18 cellular contexts compared by ENCODE assay signal in genomic region chr5:178246736-178247135, GRCh38. TPM values are rescaled to one million over a fixed set of nuclear protein-coding genes. Genes with fewer than 3 reads are reported as not detected.
DNase-seq lines count a peak whose midpoint lies in the region; ATAC-seq and TF ChIP-seq lines count a peak whose summit lies in the region.
"Had no signal": no experiment of that assay in that cellular context is flagged by ENCODE, and none has a peak within 500 bp of the region (broad histone marks: within the 10 kb centered on the region; RNA-seq: fewer than 3 reads in every experiment).

No MANE protein-coding gene starts in this region.

- H3K27ac ChIP-seq in neural progenitor cell = no peak overlapping the region
- no peak overlapping the region for H3K27ac ChIP-seq in heart left ventricle
- H3K27ac ChIP-seq: HL-60, SJCRH30 had no signal

- no peaks in the 10 kb centered on the region for H3K27me3 Mint-ChIP-seq in activated CD8-positive, alpha-beta T cell treated with anti-CD3 and anti-CD28 coated beads, Interleukin-2, amount 10 ng/mL, durations not matched to agents 7 days and 5 days (ENCODE audit: low read depth)
- no peaks in the 10 kb centered on the region for H3K27me3 Mint-ChIP-seq in activated CD8-positive, alpha-beta T cell treated with anti-CD3 and anti-CD28 coated beads for 36 hours
- no peaks in the 10 kb centered on the region for H3K27me3 Mint-ChIP-seq in neural progenitor cell (ENCODE audit: insufficient read depth, low read depth)

- WGBS in heart left ventricle, 4 donors = 78 to 89% (median 83%) methylated on average over 5 to 8 of the region's 8 CpGs

- no peak for ATAC-seq in activated CD8-positive, alpha-beta T cell treated with anti-CD3 and anti-CD28 coated beads, Interleukin-2, amount 10 ng/mL, durations not matched to agents 7 days and 5 days
- no peak for ATAC-seq in activated CD8-positive, alpha-beta T cell treated with anti-CD3 and anti-CD28 coated beads for 36 hours
- no peak for ATAC-seq in heart left ventricle

- H3K36me3 ChIP-seq in neural progenitor cell (no peaks in the 10 kb centered on the region), heart left ventricle (no peaks in the 10 kb centered on the region)
- H3K36me3 ChIP-seq: SJCRH30 had no signal

- H3K27me3 ChIP-seq in neural progenitor cell (no peaks in the 10 kb centered on the region), heart left ventricle (no peaks in the 10 kb centered on the region)

- no peak for TF ChIP-seq POLR2A in heart left ventricle (IDR thresholded peaks at IDR 0.05)

- no peak overlapping the region for H3K9ac ChIP-seq in neural progenitor cell

- H3K79me2 ChIP-seq in neural progenitor cell (ENCODE audit: low read depth) = no peaks in the 10 kb centered on the region

- no peak for TF ChIP-seq CTCF in activated CD8-positive, alpha-beta T cell treated with anti-CD3 and anti-CD28 coated beads for 36 hours (IDR thresholded peaks at IDR 0.05)
- TF ChIP-seq CTCF in GM12865 (IDR thresholded peaks at IDR 0.05; ENCODE audit: insufficient read depth, low read depth, low read length, missing control alignments) (no peak), neural progenitor cell (IDR thresholded peaks at IDR 0.05) (no peak), heart left ventricle (IDR thresholded peaks at IDR 0.05) (no peak)

- no peaks in the 10 kb centered on the region for H3K9me3 Mint-ChIP-seq in activated CD8-positive, alpha-beta T cell treated with anti-CD3 and anti-CD28 coated beads, Interleukin-2, amount 10 ng/mL, durations not matched to agents 7 days and 5 days (ENCODE audit: insufficient read depth)
- no peaks in the 10 kb centered on the region for H3K9me3 Mint-ChIP-seq in activated CD8-positive, alpha-beta T cell treated with anti-CD3 and anti-CD28 coated beads for 36 hours
- no peaks in the 10 kb centered on the region for H3K9me3 Mint-ChIP-seq in neural progenitor cell
- H3K9me3 Mint-ChIP-seq: H9 had no signal

- intact Hi-C loops in activated CD8-positive, alpha-beta T cell treated with anti-CD3 and anti-CD28 coated beads for 36 hours (cut with micrococcal nuclease) = no loop called here
- intact Hi-C loops in heart left ventricle (cut with DNase I) = no loop called here

- H3K36me3 Mint-ChIP-seq in activated CD8-positive, alpha-beta T cell treated with anti-CD3 and anti-CD28 coated beads, Interleukin-2, amount 10 ng/mL, durations not matched to agents 7 days and 5 days (ENCODE audit: low read depth) = peaks cover 4% of the 10 kb centered on the region
- no peaks in the 10 kb centered on the region for H3K36me3 Mint-ChIP-seq in activated CD8-positive, alpha-beta T cell treated with anti-CD3 and anti-CD28 coated beads for 36 hours (ENCODE audit: low read depth)
- no peaks in the 10 kb centered on the region for H3K36me3 Mint-ChIP-seq in neural progenitor cell

- H3K9me3 ChIP-seq in neural progenitor cell (ENCODE audit: low read depth) = no peaks in the 10 kb centered on the region
- H3K9me3 ChIP-seq in heart left ventricle = no peaks in the 10 kb centered on the region
- H3K9me3 ChIP-seq: SJCRH30 had no signal

- no peak overlapping the region for H2AFZ ChIP-seq in neural progenitor cell (replicated peaks)

- no peak for DNase-seq in activated CD8-positive, alpha-beta T cell treated with anti-CD3 and anti-CD28 coated beads, Interleukin-2, amount 10 ng/mL, durations not matched to agents 7 days and 5 days
- no peak for DNase-seq in activated CD8-positive, alpha-beta T cell treated with anti-CD3 and anti-CD28 coated beads for 36 hours
- DNase-seq in GM12865 (ENCODE audit: low read depth) = peak; percentile 37
- peak; percentile 31 for DNase-seq in NCI-H524 treated with DMSO at 0.1 percent for 48 hours (lab: John Stamatoyannopoulos, UW)
- no peak for DNase-seq in neural progenitor cell (ENCODE audit: low spot score)
- DNase-seq in HPDE6-E6E7 (ENCODE audit: extremely low spot score) = no peak
- DNase-seq in NCI-H1694 treated with DMSO at 0.1 percent for 48 hours (lab: John Stamatoyannopoulos, UW) = no peak
- no peak for DNase-seq in heart left ventricle
- DNase-seq: C1 segment of cervical spinal cord, DMS153, H9, NCI-H1417 treated with DMSO at 0.1 percent for 48 hours, NCI-H2029, NCI-H510A treated with DMSO at 0.1 percent for 48 hours, SJCRH30, SW 1271 had no signal

- H3K4me1 Mint-ChIP-seq in activated CD8-positive, alpha-beta T cell treated with anti-CD3 and anti-CD28 coated beads, Interleukin-2, amount 10 ng/mL, durations not matched to agents 7 days and 5 days (ENCODE audit: low read depth) = peaks cover 71% of the 10 kb centered on the region
- H3K4me1 Mint-ChIP-seq in activated CD8-positive, alpha-beta T cell treated with anti-CD3 and anti-CD28 coated beads for 36 hours (ENCODE audit: low read depth) = peaks cover 32% of the 10 kb centered on the region
- peaks cover 4% of the 10 kb centered on the region for H3K4me1 Mint-ChIP-seq in neural progenitor cell

- H3K4me1 ChIP-seq in neural progenitor cell (no peaks in the 10 kb centered on the region), heart left ventricle (peaks cover 0 to 14% (median 4%) of the 10 kb centered on the region in 12 donors)
- H3K4me1 ChIP-seq: SJCRH30 had no signal

- POLR2A ChIA-PET in activated CD8-positive, alpha-beta T cell treated with anti-CD3 and anti-CD28 coated beads, Interleukin-2, amount 10 ng/mL, durations not matched to agents 7 days and 5 days (lab: Charles Lee) = no interaction called here
- POLR2A ChIA-PET in activated CD8-positive, alpha-beta T cell treated with anti-CD3 and anti-CD28 coated beads for 36 hours (lab: Charles Lee) = interaction anchor here (0.6 to 1.1 kb wide), 2 partner anchors 9 to 42 kb away, joined by 3 to 4 read pairs; partner anchors contain the start of gene HNRNPAB

- no peaks in the 10 kb centered on the region for H4K20me1 ChIP-seq in neural progenitor cell (ENCODE audit: low read depth)

- no peak overlapping the region for H3K4me3 Mint-ChIP-seq in activated CD8-positive, alpha-beta T cell treated with anti-CD3 and anti-CD28 coated beads, Interleukin-2, amount 10 ng/mL, durations not matched to agents 7 days and 5 days
- H3K4me3 Mint-ChIP-seq in activated CD8-positive, alpha-beta T cell treated with anti-CD3 and anti-CD28 coated beads for 36 hours = no peak overlapping the region
- H3K4me3 Mint-ChIP-seq in neural progenitor cell = no peak overlapping the region

- peak overlapping the region; percentile 86 for H3K27ac Mint-ChIP-seq in activated CD8-positive, alpha-beta T cell treated with anti-CD3 and anti-CD28 coated beads, Interleukin-2, amount 10 ng/mL, durations not matched to agents 7 days and 5 days
- H3K27ac Mint-ChIP-seq in activated CD8-positive, alpha-beta T cell treated with anti-CD3 and anti-CD28 coated beads for 36 hours = no peak overlapping the region
- peak overlapping the region; percentile 81 for H3K27ac Mint-ChIP-seq in neural progenitor cell

- H3K4me2 ChIP-seq in neural progenitor cell = no peak overlapping the region

- no peaks in the 10 kb centered on the region for H3F3A ChIP-seq in neural progenitor cell (ENCODE audit: low read depth)

- CTCF ChIA-PET in activated CD8-positive, alpha-beta T cell treated with anti-CD3 and anti-CD28 coated beads, Interleukin-2, amount 10 ng/mL, durations not matched to agents 7 days and 5 days (lab: Charles Lee) = interaction anchor here (3.3 kb wide), 1 partner anchor 12 kb away, joined by 22 read pairs; no protein-coding TSS in a partner anchor
- CTCF ChIA-PET in activated CD8-positive, alpha-beta T cell treated with anti-CD3 and anti-CD28 coated beads for 36 hours (lab: Charles Lee) = interaction anchor here (1.4 to 7.0 kb wide), 3 partner anchors 9 to 37 kb away, joined by 3 to 40 read pairs (median 6); no protein-coding TSS in a partner anchor

- H3K4me3 ChIP-seq in GM12865 (ENCODE audit: low read depth, low read length) (no peak overlapping the region), neural progenitor cell (no peak overlapping the region), heart left ventricle (no peak overlapping the region)
- H3K4me3 ChIP-seq: SJCRH30 had no signal

RNA-seq across cellular contexts. Expression of gene PHYKPL, which starts 14.1 kb away (rescaled TPM):
- 100 to 1,000 TPM; 125 to 126 TPM for total RNA-seq in activated CD8-positive, alpha-beta T cell treated with anti-CD3 and anti-CD28 coated beads, Interleukin-2, amount 10 ng/mL, durations not matched to agents 7 days and 5 days
- 10 to 100 TPM; 60.4 to 62.1 TPM for total RNA-seq in activated CD8-positive, alpha-beta T cell treated with anti-CD3 and anti-CD28 coated beads for 36 hours
- total RNA-seq in neural progenitor cell (ENCODE audit: low replicate concordance) (20.5 and 25.9 TPM in 2 replicates), heart left ventricle (10 to 100 TPM; 33.3 to 56.2 (median 38.6) TPM)
- polyA plus RNA-seq in heart left ventricle = 10 to 100 TPM; 21.3 to 41.8 TPM

RNA-seq across cellular contexts. Expression of gene HNRNPAB, which starts 42.4 kb away (rescaled TPM):
- 100 to 1,000 TPM; 335 to 336 TPM for total RNA-seq in activated CD8-positive, alpha-beta T cell treated with anti-CD3 and anti-CD28 coated beads, Interleukin-2, amount 10 ng/mL, durations not matched to agents 7 days and 5 days
- 100 to 1,000 TPM; 392 to 399 TPM for total RNA-seq in activated CD8-positive, alpha-beta T cell treated with anti-CD3 and anti-CD28 coated beads for 36 hours
- total RNA-seq in neural progenitor cell (ENCODE audit: low replicate concordance) (186 and 195 TPM in 2 replicates), heart left ventricle (100 to 1,000 TPM in 3 of 9 donors, 10 to 100 TPM in 6; 64.2 to 139 (median 85.7) TPM)
- 100 to 1,000 TPM; 109 to 150 TPM for polyA plus RNA-seq in heart left ventricle

RNA-seq across cellular contexts. Expression of gene GMCL2, which starts 59.6 kb away (rescaled TPM):
- not detected for total RNA-seq in activated CD8-positive, alpha-beta T cell treated with anti-CD3 and anti-CD28 coated beads, Interleukin-2, amount 10 ng/mL, durations not matched to agents 7 days and 5 days
- total RNA-seq in activated CD8-positive, alpha-beta T cell treated with anti-CD3 and anti-CD28 coated beads for 36 hours = not detected
- total RNA-seq in neural progenitor cell (ENCODE audit: low replicate concordance) (not detected in 2 replicates), heart left ventricle (not detected)
- not detected for polyA plus RNA-seq in heart left ventricle
- total RNA-seq: H9, RPMI7951, SJCRH30 had no signal

Comparison
In these comparisons a context has a peak if more than half of its experiments do, and no peak if none do; other contexts are left out.
1. DNase-seq: peak in GM12865 (single experiment) and NCI-H524 treated with DMSO at 0.1 percent for 48 hours (single experiment); none in activated CD8-positive, alpha-beta T cell treated with anti-CD3 and anti-CD28 coated beads, Interleukin-2, amount 10 ng/mL, durations not matched to agents 7 days and 5 days (single experiment), activated CD8-positive, alpha-beta T cell treated with anti-CD3 and anti-CD28 coated beads for 36 hours (single experiment), neural progenitor cell (single experiment), HPDE6-E6E7 (single experiment), NCI-H1694 treated with DMSO at 0.1 percent for 48 hours (single experiment) and heart left ventricle (0 of 5).